Comparison of ENCODE assay signal across 2 cellular contexts in the genomic region with DNA sequence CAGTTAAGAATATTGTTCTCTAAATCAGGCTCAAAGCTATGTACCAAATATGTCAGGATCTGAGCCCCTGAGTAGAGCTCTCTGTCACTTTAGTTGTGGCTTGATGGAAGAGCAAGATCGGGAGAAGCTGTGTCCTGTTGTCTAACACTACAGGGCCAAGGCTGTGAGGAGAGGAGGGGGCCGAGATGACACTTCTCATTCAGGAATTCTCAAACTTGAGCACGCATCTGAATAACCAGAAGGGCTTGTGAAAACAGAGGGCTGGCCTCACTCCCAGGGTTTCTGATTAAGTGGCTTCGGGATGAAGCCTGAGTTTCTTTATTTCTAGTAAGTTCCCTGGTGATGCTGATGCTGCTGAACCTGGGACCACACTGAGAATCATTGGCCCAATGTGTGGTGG.
TF ChIP-seq lines count a peak whose summit lies in the region.

No MANE protein-coding gene starts in this region.

TF ChIP-seq in GM23338, 12 proteins besides CTCF, POLR2A, EP300 and RAD21 (continued from another document):
- TF ChIP-seq, protein P1, sequence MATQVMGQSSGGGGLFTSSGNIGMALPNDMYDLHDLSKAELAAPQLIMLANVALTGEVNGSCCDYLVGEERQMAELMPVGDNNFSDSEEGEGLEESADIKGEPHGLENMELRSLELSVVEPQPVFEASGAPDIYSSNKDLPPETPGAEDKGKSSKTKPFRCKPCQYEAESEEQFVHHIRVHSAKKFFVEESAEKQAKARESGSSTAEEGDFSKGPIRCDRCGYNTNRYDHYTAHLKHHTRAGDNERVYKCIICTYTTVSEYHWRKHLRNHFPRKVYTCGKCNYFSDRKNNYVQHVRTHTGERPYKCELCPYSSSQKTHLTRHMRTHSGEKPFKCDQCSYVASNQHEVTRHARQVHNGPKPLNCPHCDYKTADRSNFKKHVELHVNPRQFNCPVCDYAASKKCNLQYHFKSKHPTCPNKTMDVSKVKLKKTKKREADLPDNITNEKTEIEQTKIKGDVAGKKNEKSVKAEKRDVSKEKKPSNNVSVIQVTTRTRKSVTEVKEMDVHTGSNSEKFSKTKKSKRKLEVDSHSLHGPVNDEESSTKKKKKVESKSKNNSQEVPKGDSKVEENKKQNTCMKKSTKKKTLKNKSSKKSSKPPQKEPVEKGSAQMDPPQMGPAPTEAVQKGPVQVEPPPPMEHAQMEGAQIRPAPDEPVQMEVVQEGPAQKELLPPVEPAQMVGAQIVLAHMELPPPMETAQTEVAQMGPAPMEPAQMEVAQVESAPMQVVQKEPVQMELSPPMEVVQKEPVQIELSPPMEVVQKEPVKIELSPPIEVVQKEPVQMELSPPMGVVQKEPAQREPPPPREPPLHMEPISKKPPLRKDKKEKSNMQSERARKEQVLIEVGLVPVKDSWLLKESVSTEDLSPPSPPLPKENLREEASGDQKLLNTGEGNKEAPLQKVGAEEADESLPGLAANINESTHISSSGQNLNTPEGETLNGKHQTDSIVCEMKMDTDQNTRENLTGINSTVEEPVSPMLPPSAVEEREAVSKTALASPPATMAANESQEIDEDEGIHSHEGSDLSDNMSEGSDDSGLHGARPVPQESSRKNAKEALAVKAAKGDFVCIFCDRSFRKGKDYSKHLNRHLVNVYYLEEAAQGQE (IDR thresholded peaks at IDR 0.05; ENCODE audit: unreplicated experiment) = no peak
- TF ChIP-seq EZH2phosphoT487 (IDR thresholded peaks at IDR 0.05; ENCODE audit: unreplicated experiment) = no peak
- TF ChIP-seq NANOG (IDR thresholded peaks at IDR 0.05; ENCODE audit: borderline replicate concordance) = no peak
- no peak for TF ChIP-seq STAT1 (IDR thresholded peaks at IDR 0.05; ENCODE audit: unreplicated experiment)
- no peak for TF ChIP-seq JUNB (IDR thresholded peaks at IDR 0.05; ENCODE audit: unreplicated experiment)
- TF ChIP-seq POLR2AphosphoS5 (IDR thresholded peaks at IDR 0.05; ENCODE audit: low read depth) = no peak
- TF ChIP-seq EZH2 (IDR thresholded peaks at IDR 0.05; ENCODE audit: low read depth, unreplicated experiment) = no peak
- TF ChIP-seq ZNF114 (CRISPR knock-in tag; IDR thresholded peaks at IDR 0.05) = no peak
- TF ChIP-seq, protein P2, sequence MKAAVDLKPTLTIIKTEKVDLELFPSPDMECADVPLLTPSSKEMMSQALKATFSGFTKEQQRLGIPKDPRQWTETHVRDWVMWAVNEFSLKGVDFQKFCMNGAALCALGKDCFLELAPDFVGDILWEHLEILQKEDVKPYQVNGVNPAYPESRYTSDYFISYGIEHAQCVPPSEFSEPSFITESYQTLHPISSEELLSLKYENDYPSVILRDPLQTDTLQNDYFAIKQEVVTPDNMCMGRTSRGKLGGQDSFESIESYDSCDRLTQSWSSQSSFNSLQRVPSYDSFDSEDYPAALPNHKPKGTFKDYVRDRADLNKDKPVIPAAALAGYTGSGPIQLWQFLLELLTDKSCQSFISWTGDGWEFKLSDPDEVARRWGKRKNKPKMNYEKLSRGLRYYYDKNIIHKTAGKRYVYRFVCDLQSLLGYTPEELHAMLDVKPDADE (IDR thresholded peaks at IDR 0.05) = no peak

TF ChIP-seq in WTC11, 78 proteins besides CTCF, POLR2A, EP300 and RAD21 (continued from another document):
- TF ChIP-seq, protein P3, sequence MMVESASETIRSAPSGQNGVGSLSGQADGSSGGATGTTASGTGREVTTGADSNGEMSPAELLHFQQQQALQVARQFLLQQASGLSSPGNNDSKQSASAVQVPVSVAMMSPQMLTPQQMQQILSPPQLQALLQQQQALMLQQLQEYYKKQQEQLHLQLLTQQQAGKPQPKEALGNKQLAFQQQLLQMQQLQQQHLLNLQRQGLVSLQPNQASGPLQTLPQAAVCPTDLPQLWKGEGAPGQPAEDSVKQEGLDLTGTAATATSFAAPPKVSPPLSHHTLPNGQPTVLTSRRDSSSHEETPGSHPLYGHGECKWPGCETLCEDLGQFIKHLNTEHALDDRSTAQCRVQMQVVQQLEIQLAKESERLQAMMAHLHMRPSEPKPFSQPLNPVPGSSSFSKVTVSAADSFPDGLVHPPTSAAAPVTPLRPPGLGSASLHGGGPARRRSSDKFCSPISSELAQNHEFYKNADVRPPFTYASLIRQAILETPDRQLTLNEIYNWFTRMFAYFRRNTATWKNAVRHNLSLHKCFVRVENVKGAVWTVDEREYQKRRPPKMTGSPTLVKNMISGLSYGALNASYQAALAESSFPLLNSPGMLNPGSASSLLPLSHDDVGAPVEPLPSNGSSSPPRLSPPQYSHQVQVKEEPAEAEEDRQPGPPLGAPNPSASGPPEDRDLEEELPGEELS (CRISPR knock-in tag; IDR thresholded peaks at IDR 0.05) = no peak
- TF ChIP-seq, protein P4, sequence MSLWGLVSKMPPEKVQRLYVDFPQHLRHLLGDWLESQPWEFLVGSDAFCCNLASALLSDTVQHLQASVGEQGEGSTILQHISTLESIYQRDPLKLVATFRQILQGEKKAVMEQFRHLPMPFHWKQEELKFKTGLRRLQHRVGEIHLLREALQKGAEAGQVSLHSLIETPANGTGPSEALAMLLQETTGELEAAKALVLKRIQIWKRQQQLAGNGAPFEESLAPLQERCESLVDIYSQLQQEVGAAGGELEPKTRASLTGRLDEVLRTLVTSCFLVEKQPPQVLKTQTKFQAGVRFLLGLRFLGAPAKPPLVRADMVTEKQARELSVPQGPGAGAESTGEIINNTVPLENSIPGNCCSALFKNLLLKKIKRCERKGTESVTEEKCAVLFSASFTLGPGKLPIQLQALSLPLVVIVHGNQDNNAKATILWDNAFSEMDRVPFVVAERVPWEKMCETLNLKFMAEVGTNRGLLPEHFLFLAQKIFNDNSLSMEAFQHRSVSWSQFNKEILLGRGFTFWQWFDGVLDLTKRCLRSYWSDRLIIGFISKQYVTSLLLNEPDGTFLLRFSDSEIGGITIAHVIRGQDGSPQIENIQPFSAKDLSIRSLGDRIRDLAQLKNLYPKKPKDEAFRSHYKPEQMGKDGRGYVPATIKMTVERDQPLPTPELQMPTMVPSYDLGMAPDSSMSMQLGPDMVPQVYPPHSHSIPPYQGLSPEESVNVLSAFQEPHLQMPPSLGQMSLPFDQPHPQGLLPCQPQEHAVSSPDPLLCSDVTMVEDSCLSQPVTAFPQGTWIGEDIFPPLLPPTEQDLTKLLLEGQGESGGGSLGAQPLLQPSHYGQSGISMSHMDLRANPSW (CRISPR knock-in tag; conservative IDR thresholded peaks at IDR 0.05; ENCODE audit: low read depth) = no peak
